In genomic region chr10:101567165-101568006, GRCh38 we compare ENCODE assay signal across 13 cellular contexts. TPM values are rescaled to one million over a fixed set of nuclear protein-coding genes. Genes with fewer than 3 reads are reported as not detected.
A peak's percentile ranks its signal among the peaks of the same experiment; 100 is the strongest.
DNase-seq lines count a peak whose midpoint lies in the region; ATAC-seq, FAIRE-seq and TF ChIP-seq lines count a peak whose summit lies in the region.
"Had no signal": no experiment of that assay in that cellular context is flagged by ENCODE, and none has a peak within 500 bp of the region (broad histone marks: within the 10 kb centered on the region; RNA-seq: fewer than 3 reads in every experiment).

No MANE protein-coding gene starts in this region.

- H3K9me3 ChIP-seq in BLaER1 = no peaks in the 10 kb centered on the region
- no peaks in the 10 kb centered on the region for H3K9me3 ChIP-seq in K562 (replicated peaks; ENCODE audit: control insufficient read depth, insufficient read depth, low read depth, low read length)
- H3K9me3 ChIP-seq in lower lobe of right lung = peaks cover under 1% of the 10 kb centered on the region

- TF ChIP-seq CTCF in K562 (IDR thresholded peaks at IDR 0.05 in 2 of 3, conservative IDR thresholded peaks at IDR 0.05 in 1 of 3; ENCODE audit: insufficient read depth in 2 of 3, low read depth in 1 of 3, low read length in 3 of 3) = no peak
- no peak for TF ChIP-seq CTCF in lower lobe of right lung (IDR thresholded peaks at IDR 0.05)

- ATAC-seq in K562 = no peak
- ATAC-seq in natural killer cell treated with Interleukin-12 subunit alpha and Interleukin-12 subunit beta and Interleukin-15 and Interleukin-18, amount 100 ng/mL, for 72 hours = no peak
- ATAC-seq in HG03521 (IDR thresholded peaks at IDR 0.05; ENCODE audit: unreplicated experiment) = no peak
- no peak for ATAC-seq in lower lobe of right lung

- peaks cover 26 to 34% of the 10 kb centered on the region in 2 donors for H3K27me3 Mint-ChIP-seq in natural killer cell treated with Interleukin-12 subunit alpha and Interleukin-12 subunit beta and Interleukin-15 and Interleukin-18, amount 100 ng/mL, for 72 hours

- H3K36me3 ChIP-seq in BLaER1 (no peaks in the 10 kb centered on the region), K562 (ENCODE audit: control insufficient read depth, insufficient read depth, low read length) (no peaks in the 10 kb centered on the region), lower lobe of right lung (no peaks in the 10 kb centered on the region)

- H3K27me3 ChIP-seq in BLaER1 = peaks cover 44% of the 10 kb centered on the region
- no peaks in the 10 kb centered on the region for H3K27me3 ChIP-seq in K562 (ENCODE audit: control insufficient read depth in 2 of 2, insufficient read depth in 2 of 2, low read length in 2 of 2)
- H3K27me3 ChIP-seq in lower lobe of right lung (ENCODE audit: low read depth) = peaks cover 73% of the 10 kb centered on the region

- no peak overlapping the region for H3K4me3 Mint-ChIP-seq in natural killer cell treated with Interleukin-12 subunit alpha and Interleukin-12 subunit beta and Interleukin-15 and Interleukin-18, amount 100 ng/mL, for 72 hours

- H3K27ac Mint-ChIP-seq in natural killer cell treated with Interleukin-12 subunit alpha and Interleukin-12 subunit beta and Interleukin-15 and Interleukin-18, amount 100 ng/mL, for 72 hours = no peak overlapping the region

- H3K9ac ChIP-seq in BLaER1 (no peak overlapping the region), K562 (ENCODE audit: insufficient read depth in 1 of 2, low read depth in 2 of 2, low read length in 2 of 2) (no peak overlapping the region)

- peak overlapping the region; percentile 86; the same call in 1 of the 2 replicates for H2AFZ ChIP-seq in K562 (ENCODE audit: low read depth, low read length)

- 49% methylated on average over 5 of the region's 7 CpGs for WGBS in K562 (ENCODE audit: insufficient coverage, low coverage, missing lambda C conversion rate)

- FAIRE-seq in GM12891 (lab: Jason Lieb, UNC) = peak; percentile 13
- FAIRE-seq in K562 (lab: Jason Lieb, UNC) = no peak
- FAIRE-seq: colon, kidney had no signal

- intact Hi-C loops in K562 (cut with micrococcal nuclease) = loop anchor here (5.0 kb wide), 1 partner anchor 355 kb away; no protein-coding TSS in a partner anchor
- intact Hi-C loops in lower lobe of right lung (cut with DNase I) = no loop called here

- TF ChIP-seq EP300 in K562 (IDR thresholded peaks at IDR 0.05; ENCODE audit: low read length) = no peak

- no peaks in the 10 kb centered on the region for H3K9me3 Mint-ChIP-seq in natural killer cell treated with Interleukin-12 subunit alpha and Interleukin-12 subunit beta and Interleukin-15 and Interleukin-18, amount 100 ng/mL, for 72 hours

- H3K27ac ChIP-seq in BLaER1 (no peak overlapping the region), K562 (ENCODE audit: extremely low read depth, low read depth, low read length) (no peak overlapping the region), lower lobe of right lung (no peak overlapping the region)
- H3K27ac ChIP-seq: epithelial cell of prostate, psoas muscle had no signal

- H3K36me3 Mint-ChIP-seq in natural killer cell treated with Interleukin-12 subunit alpha and Interleukin-12 subunit beta and Interleukin-15 and Interleukin-18, amount 100 ng/mL, for 72 hours = no peaks in the 10 kb centered on the region

- peaks cover 37% of the 10 kb centered on the region for H3K4me1 ChIP-seq in BLaER1
- peaks cover 13 to 39% of the 10 kb centered on the region in 2 experiments; a peak in 4 of 5 replicates for H3K4me1 ChIP-seq in K562 (replicated peaks in 1 of 2; ENCODE audit: control insufficient read depth in 2 of 2, insufficient read depth in 2 of 2, low read length in 2 of 2)
- peaks cover 24% of the 10 kb centered on the region for H3K4me1 ChIP-seq in lower lobe of right lung
- H3K4me1 ChIP-seq: psoas muscle had no signal

- no peak overlapping the region for H3K4me3 ChIP-seq in BLaER1
- H3K4me3 ChIP-seq in K562 = no peak overlapping the region
- H3K4me3 ChIP-seq in lower lobe of right lung = no peak overlapping the region

- H3K79me2 ChIP-seq in K562 (ENCODE audit: control insufficient read depth, insufficient read depth, low read length) = no peaks in the 10 kb centered on the region

- H4K20me1 ChIP-seq in BLaER1 = no peaks in the 10 kb centered on the region
- H4K20me1 ChIP-seq in K562 (replicated peaks; ENCODE audit: control insufficient read depth, insufficient read depth, low read length) = no peaks in the 10 kb centered on the region

- no TSS peak for BruUV-seq in K562 (replicated peaks; lab: Mats Ljungman, UMichigan)

- TF ChIP-seq RAD21 in K562 (CRISPR knock-in tag; conservative IDR thresholded peaks at IDR 0.05 in 1 of 2, IDR thresholded peaks at IDR 0.05 in 1 of 2) = no peak

- TF ChIP-seq POLR2A in GM12891 (IDR thresholded peaks at IDR 0.05; ENCODE audit: low read depth, low read length) (no peak), K562 (conservative IDR thresholded peaks at IDR 0.05) (no peak)

- CTCF ChIA-PET in K562 (lab: Yijun Ruan, JAX; ENCODE audit: low intra/inter-chr PET ratio) = no interaction called here

- H3K4me2 ChIP-seq in BLaER1 (peak overlapping the region; percentile 64), K562 (ENCODE audit: insufficient read depth, low read length) (peak overlapping the region; percentile 66; the same call in 1 of the 2 replicates)

- no peaks in the 10 kb centered on the region for H3K9me1 ChIP-seq in K562 (ENCODE audit: control insufficient read depth, insufficient read depth, low read length)

- DNase-seq in GM12891 (ENCODE audit: insufficient read length, low spot score) = no peak
- DNase-seq in K562 (ENCODE audit: extremely low read depth in 1 of 4, low spot score in 3 of 4) = no peak
- peak; percentile 50 for DNase-seq in natural killer cell treated with Interleukin-12 subunit alpha and Interleukin-12 subunit beta and Interleukin-15 and Interleukin-18, amount 100 ng/mL, for 72 hours (ENCODE audit: low spot score)
- DNase-seq in lower lobe of right lung = no peak
- DNase-seq in NCI-H1417 treated with DMSO at 0.1 percent for 48 hours (lab: John Stamatoyannopoulos, UW) = no peak
- DNase-seq: activated CD4-positive, alpha-beta T cell treated with anti-CD3 and anti-CD28 coated beads for 48 hours; Karpas-422 had no signal

- H3K4me1 Mint-ChIP-seq in natural killer cell treated with Interleukin-12 subunit alpha and Interleukin-12 subunit beta and Interleukin-15 and Interleukin-18, amount 100 ng/mL, for 72 hours (ENCODE audit: low read depth in 2 of 2) = peaks cover 8 to 9% of the 10 kb centered on the region in 2 donors

- in situ Hi-C loops in K562 (cut with MboI) = loop anchor here (5.0 kb wide), 1 partner anchor 265 kb away; no protein-coding TSS in a partner anchor

- POLR2A ChIA-PET in K562 (lab: Yijun Ruan, JAX) = interaction anchor here (0.6 kb wide), 2 partner anchors 17 to 77 kb away, joined by 3 to 4 read pairs; no protein-coding TSS in a partner anchor

TF ChIP-seq in GM12891, 5 proteins besides CTCF, POLR2A, EP300 and RAD21 (continues in another document):
- TF ChIP-seq POLR2AphosphoS5 (IDR thresholded peaks at IDR 0.05; ENCODE audit: low read depth, low read length) = no peak

TF ChIP-seq in K562, 482 proteins besides CTCF, POLR2A, EP300 and RAD21 (continues in another document):
- no peak for TF ChIP-seq PHF8 (IDR thresholded peaks at IDR 0.05; ENCODE audit: borderline replicate concordance, low read length)

RNA-seq across cellular contexts. Expression of gene POLL, which starts 20.7 kb away (rescaled TPM):
- 16.4 TPM for polyA plus RNA-seq in GM12891 (2012; ENCODE audit: low read depth, missing spikeins)
- total RNA-seq in K562 (2011; cell fraction: chromatin; rRNA removed; ENCODE audit: low replicate concordance) = 27.0 and 79.5 TPM in 2 replicates
- total RNA-seq in K562 (2011; cell fraction: nucleolus; rRNA removed) = 44.1 and 46.7 TPM in 2 replicates
- total RNA-seq in K562 (2011; cell fraction: nucleoplasm; rRNA removed) = 37.4 and 38.1 TPM in 2 replicates
- total RNA-seq in K562 (2014; rRNA removed) = 10.9 and 11.7 TPM in 2 replicates
- 5.4 and 6.4 TPM in 2 replicates for total RNA-seq in K562 (2014; rRNA removed; fragmentation: Illumina TruSeq; extraction: Trizol)
- 6.9 and 8.4 TPM in 2 replicates for total RNA-seq in K562 (2015; rRNA removed; fragmentation: Illumina TruSeq; extraction: Trizol)
- total RNA-seq in K562 (2021) = 16.9 and 18.7 TPM in 2 replicates
- polyA plus RNA-seq in K562 (2011; rRNA removed) = 13.7 and 21.8 TPM in 2 replicates
- polyA plus RNA-seq in K562 (2011; cell fraction: cytosol; rRNA removed) = 25.2 and 35.8 TPM in 2 replicates
- 60.9 and 95.5 TPM in 2 replicates for polyA plus RNA-seq in K562 (2011; cell fraction: nucleus; rRNA removed)
- polyA plus RNA-seq in K562 (2012) = 12.9 and 23.2 TPM in 2 replicates
- 13.3 and 14.2 TPM in 2 replicates for polyA plus RNA-seq in K562 (2014; fragmentation: Illumina TruSeq; extraction: Trizol)
- 1 to 10 TPM; 1.2 to 2.1 TPM for polyA plus RNA-seq in K562 (2014; fragmentation: Nextera tagmentation; extraction: Ambion mirVana)
- polyA plus RNA-seq in K562 (2014; rRNA removed) = 13.3 and 16.1 TPM in 2 replicates
- polyA minus RNA-seq in K562 (2011; rRNA and poly(A)+ RNA removed) = 15.2 and 18.3 TPM in 2 replicates
- polyA minus RNA-seq in K562 (2011; cell fraction: cytosol; rRNA and poly(A)+ RNA removed) = 12.1 and 13.3 TPM in 2 replicates
- 20.1 and 24.3 TPM in 2 replicates for polyA minus RNA-seq in K562 (2011; cell fraction: nucleus; rRNA and poly(A)+ RNA removed)
- total RNA-seq in natural killer cell treated with Interleukin-12 subunit alpha and Interleukin-12 subunit beta and Interleukin-15 and Interleukin-18, amount 100 ng/mL, for 72 hours = 10 to 100 TPM; 27.6 to 37.3 TPM
- total RNA-seq in lower lobe of right lung = 36.9 TPM

RNA-seq across cellular contexts. Expression of gene DPCD, which starts 20.7 kb away (rescaled TPM):
- 34.5 TPM for polyA plus RNA-seq in GM12891 (2012; ENCODE audit: low read depth, missing spikeins)
- 4.7 and 9.8 TPM in 2 replicates for total RNA-seq in K562 (2011; cell fraction: chromatin; rRNA removed; ENCODE audit: low replicate concordance)
- 4.9 and 6.3 TPM in 2 replicates for total RNA-seq in K562 (2011; cell fraction: nucleolus; rRNA removed)
- total RNA-seq in K562 (2011; cell fraction: nucleoplasm; rRNA removed) = 7.3 and 8.6 TPM in 2 replicates
- total RNA-seq in K562 (2014; rRNA removed) = 17.2 and 19.6 TPM in 2 replicates
- 15.0 and 15.7 TPM in 2 replicates for total RNA-seq in K562 (2014; rRNA removed; fragmentation: Illumina TruSeq; extraction: Trizol)
- 15.5 and 19.4 TPM in 2 replicates for total RNA-seq in K562 (2015; rRNA removed; fragmentation: Illumina TruSeq; extraction: Trizol)
- 10.0 and 12.1 TPM in 2 replicates for total RNA-seq in K562 (2021)
- polyA plus RNA-seq in K562 (2011; rRNA removed) = 35.1 and 44.5 TPM in 2 replicates
- 30.7 and 37.5 TPM in 2 replicates for polyA plus RNA-seq in K562 (2011; cell fraction: cytosol; rRNA removed)
- 21.2 and 22.3 TPM in 2 replicates for polyA plus RNA-seq in K562 (2011; cell fraction: nucleus; rRNA removed)
- 13.9 and 26.4 TPM in 2 replicates for polyA plus RNA-seq in K562 (2012)
- 18.8 and 20.0 TPM in 2 replicates for polyA plus RNA-seq in K562 (2014; fragmentation: Illumina TruSeq; extraction: Trizol)
- polyA plus RNA-seq in K562 (2014; fragmentation: Nextera tagmentation; extraction: Ambion mirVana) = 10 to 100 TPM; 37.6 to 45.2 TPM
- 20.3 and 25.2 TPM in 2 replicates for polyA plus RNA-seq in K562 (2014; rRNA removed)
- 19.8 and 20.4 TPM in 2 replicates for polyA minus RNA-seq in K562 (2011; rRNA and poly(A)+ RNA removed)
- polyA minus RNA-seq in K562 (2011; cell fraction: cytosol; rRNA and poly(A)+ RNA removed) = 1.6 and 6.1 TPM in 2 replicates
- 5.5 and 5.8 TPM in 2 replicates for polyA minus RNA-seq in K562 (2011; cell fraction: nucleus; rRNA and poly(A)+ RNA removed)
- 10 to 100 TPM in 1 of 2 donors, 1 to 10 TPM in 1; 8.2 to 11.2 TPM for total RNA-seq in natural killer cell treated with Interleukin-12 subunit alpha and Interleukin-12 subunit beta and Interleukin-15 and Interleukin-18, amount 100 ng/mL, for 72 hours
- total RNA-seq in lower lobe of right lung = 12.9 TPM
